11 cellular contexts compared by ENCODE assay signal in the genomic region with DNA sequence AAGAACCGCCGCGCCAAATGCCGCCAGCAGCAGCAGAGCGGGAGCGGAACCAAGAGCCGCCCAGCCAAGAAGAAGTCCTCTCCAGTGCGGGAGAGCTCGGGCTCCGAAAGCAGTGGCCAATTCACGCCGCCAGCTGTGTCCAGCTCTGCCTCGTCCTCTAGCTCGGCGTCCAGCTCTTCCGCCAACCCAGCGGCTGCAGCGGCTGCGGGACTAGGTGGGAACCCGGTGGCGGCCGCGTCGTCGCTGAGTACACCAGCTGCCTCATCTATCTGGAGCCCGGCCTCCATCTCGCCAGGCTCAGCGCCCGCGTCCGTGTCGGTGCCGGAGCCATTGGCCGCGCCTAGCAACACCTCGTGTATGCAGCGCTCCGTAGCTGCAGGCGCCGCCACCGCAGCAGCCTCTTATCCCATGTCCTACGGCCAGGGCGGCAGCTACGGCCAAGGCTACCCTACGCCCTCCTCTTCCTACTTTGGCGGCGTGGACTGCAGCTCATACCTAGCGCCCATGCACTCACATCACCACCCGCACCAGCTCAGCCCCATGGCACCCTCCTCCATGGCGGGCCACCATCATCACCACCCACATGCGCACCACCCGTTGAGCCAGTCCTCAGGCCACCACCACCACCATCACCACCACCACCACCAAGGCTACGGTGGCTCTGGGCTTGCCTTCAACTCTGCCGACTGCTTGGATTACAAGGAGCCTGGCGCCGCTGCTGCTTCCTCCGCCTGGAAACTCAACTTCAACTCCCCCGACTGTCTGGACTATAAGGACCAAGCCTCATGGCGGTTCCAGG. TPM values are rescaled to one million over a fixed set of nuclear protein-coding genes. Genes with fewer than 3 reads are reported as not detected.
DNase-seq lines count a peak whose midpoint lies in the region; ATAC-seq and TF ChIP-seq lines count a peak whose summit lies in the region.
"Had no signal": no experiment of that assay in that cellular context is flagged by ENCODE, and none has a peak within 500 bp of the region (broad histone marks: within the 10 kb centered on the region; RNA-seq: fewer than 3 reads in every experiment).

No MANE protein-coding gene starts in this region.

- no peaks in the 10 kb centered on the region for H3K36me3 ChIP-seq in naive thymus-derived CD4-positive, alpha-beta T cell (ENCODE audit: control insufficient read depth in 2 of 3, insufficient read depth in 3 of 3, low read length in 3 of 3)
- no peaks in the 10 kb centered on the region for H3K36me3 ChIP-seq in gastroesophageal sphincter

- peaks cover 80% of the 10 kb centered on the region for H3K27me3 Mint-ChIP-seq in chondrocyte (ENCODE audit: low read depth)
- H3K27me3 Mint-ChIP-seq in naive thymus-derived CD4-positive, alpha-beta T cell, result peaks cover 68 to 90% (median 77%) of the 10 kb centered on the region in 5 donors

- H3K4me1 Mint-ChIP-seq in chondrocyte (ENCODE audit: low read depth), result peaks cover 48% of the 10 kb centered on the region
- H3K4me1 Mint-ChIP-seq in naive thymus-derived CD4-positive, alpha-beta T cell, result peaks cover 32 to 78% (median 67%) of the 10 kb centered on the region in 7 donors

- TF ChIP-seq EP300 in gastroesophageal sphincter (IDR thresholded peaks at IDR 0.05), result no peak

- peak; percentile 37 for DNase-seq in stimulated activated CD4-positive, alpha-beta T cell treated with anti-CD3 and anti-CD28 coated beads, Interleukin-15, amount 100 ng/mL, for 24 hours
- DNase-seq in stimulated activated CD4-positive, alpha-beta T cell treated with anti-CD3 and anti-CD28 coated beads, Interleukin-4, amount 100 ng/mL, for 4 hours, result no peak
- no peak for DNase-seq in chondrocyte (ENCODE audit: low spot score)
- peak in 1 of 9 donors; percentile 23 for DNase-seq in naive thymus-derived CD4-positive, alpha-beta T cell
- no peak for DNase-seq in NCI-H82 (lab: John Stamatoyannopoulos, UW)
- DNase-seq in NCI-H1436 treated with DMSO at 0.1 percent for 48 hours (lab: John Stamatoyannopoulos, UW), result no peak
- DNase-seq: Calu3, NCI-H526 treated with DMSO at 0.1 percent for 48 hours had no signal

- WGBS in gastroesophageal sphincter (ENCODE audit: low coverage in 1 of 2), 2 donors, result 3% methylated on average over 6 of the region's 59 CpGs; no CpG with 5 or more reads in 1 of the 2 donors

- H3K9me3 Mint-ChIP-seq in chondrocyte (ENCODE audit: low read depth), result no peaks in the 10 kb centered on the region
- H3K9me3 Mint-ChIP-seq in naive thymus-derived CD4-positive, alpha-beta T cell, result peaks cover 0 to 13% (median 4%) of the 10 kb centered on the region in 11 donors

- no peaks in the 10 kb centered on the region for H3K9me3 ChIP-seq in naive thymus-derived CD4-positive, alpha-beta T cell (ENCODE audit: control insufficient read depth in 2 of 3, low read length in 3 of 3)
- peaks cover 0 to 14% (median 0%) of the 10 kb centered on the region in 3 donors for H3K9me3 ChIP-seq in gastroesophageal sphincter

- H3K27ac Mint-ChIP-seq in chondrocyte (ENCODE audit: unreplicated experiment), result no peak overlapping the region
- peak overlapping the region in 1 of 9 donors; percentile 73 for H3K27ac Mint-ChIP-seq in naive thymus-derived CD4-positive, alpha-beta T cell

- ATAC-seq in naive thymus-derived CD4-positive, alpha-beta T cell, result no peak
- ATAC-seq in GM21390 (IDR thresholded peaks at IDR 0.05; ENCODE audit: unreplicated experiment) (no peak), gastroesophageal sphincter (no peak)

- POLR2A ChIA-PET in naive thymus-derived CD4-positive, alpha-beta T cell (lab: Charles Lee), result no interaction called here

- no peak for TF ChIP-seq POLR2A in gastroesophageal sphincter (IDR thresholded peaks at IDR 0.05)

- no peak overlapping the region for H3K27ac ChIP-seq in naive thymus-derived CD4-positive, alpha-beta T cell (ENCODE audit: low read depth, low read length)
- H3K27ac ChIP-seq in gastroesophageal sphincter, result no peak overlapping the region

- TF ChIP-seq CTCF in chondrocyte (IDR thresholded peaks at IDR 0.05), result no peak
- TF ChIP-seq CTCF in gastroesophageal sphincter (IDR thresholded peaks at IDR 0.05), result no peak

- no peak overlapping the region for H3K4me3 ChIP-seq in naive thymus-derived CD4-positive, alpha-beta T cell (ENCODE audit: low read length)
- H3K4me3 ChIP-seq in gastroesophageal sphincter, result peak overlapping the region in 1 of 2 donors; percentile 29

- peaks cover 4 to 21% of the 10 kb centered on the region in 2 donors for H3K27me3 ChIP-seq in naive thymus-derived CD4-positive, alpha-beta T cell (ENCODE audit: control insufficient read depth in 2 of 2, insufficient read depth in 2 of 2, low read length in 2 of 2)
- peaks cover 100% of the 10 kb centered on the region for H3K27me3 ChIP-seq in gastroesophageal sphincter

- peak overlapping the region; percentile 50 for H3K4me3 Mint-ChIP-seq in chondrocyte (ENCODE audit: unreplicated experiment)
- H3K4me3 Mint-ChIP-seq in naive thymus-derived CD4-positive, alpha-beta T cell, result peak overlapping the region; percentile 14 to 78 (median 64)

- intact Hi-C loops in naive thymus-derived CD4-positive, alpha-beta T cell (cut with micrococcal nuclease), result loop anchor here in 1 of 2 donors (10.0 kb wide), 2 partner anchors 251 to 369 kb away; no protein-coding TSS in a partner anchor

- CTCF ChIA-PET in naive thymus-derived CD4-positive, alpha-beta T cell (lab: Charles Lee), result no interaction called here

- H3K4me1 ChIP-seq in naive thymus-derived CD4-positive, alpha-beta T cell (ENCODE audit: control insufficient read depth in 2 of 2, insufficient read depth in 2 of 2, low read length in 2 of 2), result peaks cover 0 to 30% of the 10 kb centered on the region in 2 donors
- H3K4me1 ChIP-seq in gastroesophageal sphincter, result peaks cover 2 to 78% (median 39%) of the 10 kb centered on the region in 3 donors

- H3K36me3 Mint-ChIP-seq in chondrocyte (ENCODE audit: low read depth), result peaks cover 11% of the 10 kb centered on the region
- H3K36me3 Mint-ChIP-seq in naive thymus-derived CD4-positive, alpha-beta T cell, result peaks cover 0 to 11% (median 0%) of the 10 kb centered on the region in 5 donors

RNA-seq across cellular contexts. Expression of a gene that starts 5.1 kb away (rescaled TPM):
- total RNA-seq in chondrocyte, result 0.10 to 0.53 TPM in 2 of 3 replicates, not detected in the other
- total RNA-seq in naive thymus-derived CD4-positive, alpha-beta T cell, result not detected
- polyA plus RNA-seq in naive thymus-derived CD4-positive, alpha-beta T cell, result not detected
- total RNA-seq in gastroesophageal sphincter, result under 1 TPM in 1 of 4 donors, not detected in 3; 0.62 TPM
- total RNA-seq: mesenteric fat pad had no signal
